1 cellular context compared by ENCODE assay signal in genomic region chr1:33342041-33342723, GRCh38.
TF ChIP-seq lines count a peak whose summit lies in the region.

No MANE protein-coding gene starts in this region.

TF ChIP-seq in A549, 52 proteins besides CTCF, POLR2A, EP300 and RAD21 (continued from another document):
- no peak for TF ChIP-seq USF2 (IDR thresholded peaks at IDR 0.05)
- TF ChIP-seq MAX (IDR thresholded peaks at IDR 0.05), result peak; percentile 85
- no peak for TF ChIP-seq HDAC2 (IDR thresholded peaks at IDR 0.05)
- no peak for TF ChIP-seq HMGXB4 (CRISPR knock-in tag; IDR thresholded peaks at IDR 0.05; ENCODE audit: borderline replicate concordance)
- no peak for TF ChIP-seq HOXA7 (CRISPR knock-in tag; IDR thresholded peaks at IDR 0.05)
- TF ChIP-seq HOXB13 (CRISPR knock-in tag; IDR thresholded peaks at IDR 0.05; ENCODE audit: low read depth), result no peak
- no peak for TF ChIP-seq ATOH8 (CRISPR knock-in tag; IDR thresholded peaks at IDR 0.05; ENCODE audit: low read depth)
- TF ChIP-seq MAZ (IDR thresholded peaks at IDR 0.05; ENCODE audit: borderline replicate concordance, low read depth, low read length), result no peak
- TF ChIP-seq JUN (IDR thresholded peaks at IDR 0.05), result peak; percentile 55 to 78; a peak in 3 of 5 replicates
- TF ChIP-seq MAFK (IDR thresholded peaks at IDR 0.05; ENCODE audit: partially characterized antibody), result no peak
- no peak for TF ChIP-seq HES2 (IDR thresholded peaks at IDR 0.05)
- TF ChIP-seq MYC (IDR thresholded peaks at IDR 0.05; ENCODE audit: borderline replicate concordance, low read length), result 0 out of 2 replicates have a peak, but pooled peaks have one; percentile 50
- TF ChIP-seq SREBF2 (IDR thresholded peaks at IDR 0.05), result no peak
- TF ChIP-seq SMC3 (IDR thresholded peaks at IDR 0.05), result 0 out of 3 replicates have a peak, but pooled peaks have one; percentile 23
- TF ChIP-seq JUNB (IDR thresholded peaks at IDR 0.05), result peak; percentile 49
- peak; percentile 83; the same call in 1 of the 2 replicates for TF ChIP-seq GATA3 (IDR thresholded peaks at IDR 0.05; ENCODE audit: borderline replicate concordance)
- TF ChIP-seq CEBPB (IDR thresholded peaks at IDR 0.05), result peak in 1 of 2 experiments; percentile 33; a peak in 1 of 4 replicates
- TF ChIP-seq KDM1A (IDR thresholded peaks at IDR 0.05; ENCODE audit: low read depth), result no peak
